8 cellular contexts compared by ENCODE assay signal in the genomic region with DNA sequence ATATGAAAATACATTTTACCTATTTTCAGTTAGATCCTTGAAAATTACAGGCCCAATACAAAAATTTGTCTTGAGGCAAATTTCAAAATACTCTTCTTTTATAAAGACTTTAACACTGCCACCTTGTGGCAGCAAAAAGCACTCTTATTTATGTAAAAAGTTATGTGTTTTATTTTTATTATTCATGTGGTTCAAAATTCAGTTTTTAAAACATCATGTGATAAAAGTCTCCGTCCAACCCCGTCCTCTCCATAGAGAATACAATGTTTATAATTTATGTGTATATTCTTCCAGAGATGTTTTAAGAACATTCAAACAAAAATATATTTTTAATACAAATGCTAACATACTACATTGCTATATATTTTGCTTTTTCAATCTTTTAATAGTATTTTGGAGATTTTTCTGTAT. TPM values are rescaled to one million over a fixed set of nuclear protein-coding genes. Genes with fewer than 3 reads are reported as not detected.
DNase-seq lines count a peak whose midpoint lies in the region; ATAC-seq, FAIRE-seq and TF ChIP-seq lines count a peak whose summit lies in the region.

No MANE protein-coding gene starts in this region.

- H3K4me3 Mint-ChIP-seq in CD14-positive monocyte = peak overlapping the region; percentile 81 to 89

- TF ChIP-seq POLR2A in Peyer's patch (IDR thresholded peaks at IDR 0.05) (no peak), GM12891 (IDR thresholded peaks at IDR 0.05; ENCODE audit: low read depth, low read length) (no peak)

- intact Hi-C loops in CD14-positive monocyte (cut with micrococcal nuclease) = no loop called here

- H3K4me1 ChIP-seq in HEK293 (ENCODE audit: control insufficient read depth, insufficient read depth, low read length) (no peaks in the 10 kb centered on the region), Peyer's patch (no peaks in the 10 kb centered on the region)

- H3K36me3 ChIP-seq in HEK293 (ENCODE audit: control insufficient read depth in 2 of 2, insufficient read depth in 1 of 2, low read length in 2 of 2) = no peaks in the 10 kb centered on the region
- H3K36me3 ChIP-seq in Peyer's patch = no peaks in the 10 kb centered on the region

- POLR2A ChIA-PET in HEK293 (lab: Yijun Ruan, JAX) = no interaction called here

- TF ChIP-seq CTCF in CD14-positive monocyte (IDR thresholded peaks at IDR 0.05) (peak; percentile 60), HEK293 (tag by site-specific recombination; IDR thresholded peaks at IDR 0.05) (no peak), Peyer's patch (IDR thresholded peaks at IDR 0.05) (peak; percentile 14 to 78 (median 44)), epithelial cell of esophagus (IDR thresholded peaks at IDR 0.05; ENCODE audit: insufficient read depth, low read depth, low read length, missing control alignments) (peak; percentile 37)

- no peak overlapping the region for H3K27ac Mint-ChIP-seq in CD14-positive monocyte

- H3K9me3 ChIP-seq in HEK293 (ENCODE audit: control insufficient read depth, insufficient read depth, low read depth, low read length) = no peaks in the 10 kb centered on the region
- no peaks in the 10 kb centered on the region for H3K9me3 ChIP-seq in Peyer's patch

- peaks cover 9% of the 10 kb centered on the region for H3K4me1 Mint-ChIP-seq in CD14-positive monocyte

- no peak for ATAC-seq in GM18870 (IDR thresholded peaks at IDR 0.05; ENCODE audit: unreplicated experiment)

- H3K9me3 Mint-ChIP-seq in CD14-positive monocyte = peaks cover 0 to 1% (median 0%) of the 10 kb centered on the region in 7 donors

- H3K27ac ChIP-seq in HEK293 (ENCODE audit: extremely low read depth, low read depth, low read length) (no peak overlapping the region), Peyer's patch (no peak overlapping the region)

- FAIRE-seq in GM12891 (lab: Jason Lieb, UNC) = no peak

- no peaks in the 10 kb centered on the region for H3K27me3 ChIP-seq in Peyer's patch

- CTCF ChIA-PET in HEK293 (lab: Yijun Ruan, JAX) = interaction anchor here (0.6 to 2.2 kb wide), 4 partner anchors 13 to 1668 kb away, joined by 3 to 7 read pairs (median 3); no protein-coding TSS in a partner anchor

- H3K36me3 Mint-ChIP-seq in CD14-positive monocyte = no peaks in the 10 kb centered on the region

- DNase-seq in CD14-positive monocyte (ENCODE audit: low spot score) (no peak), Peyer's patch (no peak), epithelial cell of esophagus (ENCODE audit: low read depth) (peak; percentile 56), pulmonary artery endothelial cell (ENCODE audit: low read depth, low spot score) (peak; percentile 2), GM12891 (ENCODE audit: insufficient read length, low spot score) (no peak)
- DNase-seq in activated CD4-positive, alpha-beta T cell treated with anti-CD3 and anti-CD28 coated beads for 48 hours = no peak

- H3K27me3 Mint-ChIP-seq in CD14-positive monocyte (ENCODE audit: low read depth in 3 of 3) = peaks cover 0 to 2% (median 2%) of the 10 kb centered on the region in 3 donors

- H3K4me3 ChIP-seq in HEK293 (ENCODE audit: low read depth, low read length) = no peak overlapping the region
- no peak overlapping the region for H3K4me3 ChIP-seq in Peyer's patch
- H3K4me3 ChIP-seq in epithelial cell of esophagus (ENCODE audit: low read length) = no peak overlapping the region

TF ChIP-seq in HEK293, 187 proteins besides CTCF, POLR2A, EP300 and RAD21 (continues in another document):
- no peak for TF ChIP-seq REPIN1 (tag by site-specific recombination; IDR thresholded peaks at IDR 0.05; ENCODE audit: low read depth)
- no peak for TF ChIP-seq ZEB2 (tag by site-specific recombination; IDR thresholded peaks at IDR 0.05)
- TF ChIP-seq, protein P1, sequence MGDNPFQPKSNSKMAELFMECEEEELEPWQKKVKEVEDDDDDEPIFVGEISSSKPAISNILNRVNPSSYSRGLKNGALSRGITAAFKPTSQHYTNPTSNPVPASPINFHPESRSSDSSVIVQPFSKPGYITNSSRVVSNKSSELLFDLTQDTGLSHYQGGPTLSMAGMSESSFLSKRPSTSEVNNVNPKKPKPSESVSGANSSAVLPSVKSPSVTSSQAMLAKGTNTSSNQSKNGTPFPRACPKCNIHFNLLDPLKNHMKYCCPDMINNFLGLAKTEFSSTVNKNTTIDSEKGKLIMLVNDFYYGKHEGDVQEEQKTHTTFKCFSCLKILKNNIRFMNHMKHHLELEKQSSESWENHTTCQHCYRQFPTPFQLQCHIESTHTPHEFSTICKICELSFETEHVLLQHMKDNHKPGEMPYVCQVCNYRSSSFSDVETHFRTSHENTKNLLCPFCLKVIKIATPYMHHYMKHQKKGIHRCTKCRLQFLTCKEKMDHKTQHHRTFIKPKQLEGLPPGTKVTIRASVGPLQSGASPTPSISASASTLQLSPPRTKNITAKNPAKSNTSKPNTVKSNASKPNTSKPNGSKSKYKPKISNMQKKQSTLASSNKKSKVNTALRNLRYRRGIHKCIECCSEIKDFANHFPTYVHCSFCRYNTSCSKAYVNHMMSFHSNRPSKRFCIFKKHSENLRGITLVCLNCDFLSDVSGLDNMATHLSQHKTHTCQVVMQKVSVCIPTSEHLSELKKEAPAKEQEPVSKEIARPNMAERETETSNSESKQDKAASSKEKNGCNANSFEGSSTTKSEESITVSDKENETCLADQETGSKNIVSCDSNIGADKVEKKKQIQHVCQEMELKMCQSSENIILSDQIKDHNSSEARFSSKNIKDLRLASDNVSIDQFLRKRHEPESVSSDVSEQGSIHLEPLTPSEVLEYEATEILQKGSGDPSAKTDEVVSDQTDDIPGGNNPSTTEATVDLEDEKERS (tag by site-specific recombination; IDR thresholded peaks at IDR 0.05) = no peak
- no peak for TF ChIP-seq ZFP41 (tag by site-specific recombination; IDR thresholded peaks at IDR 0.05; ENCODE audit: borderline replicate concordance)
- peak; percentile 44 for TF ChIP-seq ZNF654 (tag by site-specific recombination; IDR thresholded peaks at IDR 0.05; ENCODE audit: low read depth)
- TF ChIP-seq TCF7L2 (IDR thresholded peaks at IDR 0.05; ENCODE audit: borderline replicate concordance, low read depth, low read length) = no peak
- TF ChIP-seq, protein P2, sequence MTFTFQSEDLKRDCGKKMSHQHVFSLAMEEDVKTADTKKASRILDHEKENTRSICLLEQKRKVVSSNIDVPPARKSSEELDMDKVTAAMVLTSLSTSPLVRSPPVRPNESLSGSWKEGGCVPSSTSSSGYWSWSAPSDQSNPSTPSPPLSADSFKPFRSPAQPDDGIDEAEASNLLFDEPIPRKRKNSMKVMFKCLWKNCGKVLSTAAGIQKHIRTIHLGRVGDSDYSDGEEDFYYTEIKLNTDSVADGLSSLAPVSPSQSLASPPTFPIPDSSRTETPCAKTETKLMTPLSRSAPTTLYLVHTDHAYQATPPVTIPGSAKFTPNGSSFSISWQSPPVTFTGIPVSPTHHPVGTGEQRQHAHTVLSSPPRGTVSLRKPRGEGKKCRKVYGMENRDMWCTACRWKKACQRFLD (tag by site-specific recombination; IDR thresholded peaks at IDR 0.05) = no peak
- TF ChIP-seq ZNF660 (tag by site-specific recombination; IDR thresholded peaks at IDR 0.05) = 0 out of 2 replicates have a peak, but pooled peaks have one; percentile 21

TF ChIP-seq in GM12891, 5 proteins besides CTCF, POLR2A, EP300 and RAD21:
- TF ChIP-seq SPI1 (IDR thresholded peaks at IDR 0.05; ENCODE audit: low read depth, low read length) (no peak), TAF1 (IDR thresholded peaks at IDR 0.05; ENCODE audit: low read depth, low read length) (no peak), PAX5 (IDR thresholded peaks at IDR 0.05; ENCODE audit: insufficient read depth, low read length, severe bottlenecking) (no peak), POLR2AphosphoS5 (IDR thresholded peaks at IDR 0.05; ENCODE audit: low read depth, low read length) (no peak), POU2F2 (IDR thresholded peaks at IDR 0.05; ENCODE audit: low read depth, low read length) (no peak)

RNA-seq across cellular contexts. Expression of a gene that starts 36.9 kb away (rescaled TPM):
- 1 to 10 TPM; 4.2 TPM for polyA plus RNA-seq in CD14-positive monocyte
- total RNA-seq in Peyer's patch (1 to 10 TPM; 1.7 to 6.7 (median 4.1) TPM), pulmonary artery endothelial cell (22.8 and 38.1 TPM in 2 replicates)
- polyA plus RNA-seq in GM12891 (2012; ENCODE audit: low read depth, missing spikeins) = 6.4 TPM

Comparison
In these comparisons a context has a peak if more than half of its experiments do, and no peak if none do; other contexts are left out.
1. DNase-seq: peak in epithelial cell of esophagus (single experiment) and pulmonary artery endothelial cell (single experiment); none in CD14-positive monocyte (single experiment), Peyer's patch (0 of 3), GM12891 (single experiment) and activated CD4-positive, alpha-beta T cell treated with anti-CD3 and anti-CD28 coated beads for 48 hours (single experiment).